8 cellular contexts compared by ENCODE assay signal in genomic region chr14:105419305-105420091, GRCh38. TPM values are rescaled to one million over a fixed set of nuclear protein-coding genes. Genes with fewer than 3 reads are reported as not detected.
DNase-seq lines count a peak whose midpoint lies in the region; ATAC-seq, FAIRE-seq and TF ChIP-seq lines count a peak whose summit lies in the region.

TSS of gene MTA1 (plus strand) at chr14:105419827. CDS start at chr14:105420036, 209 bp downstream.

- H3K4me1 ChIP-seq in GM12878 (ENCODE audit: control insufficient read depth, insufficient read depth, low read length): peaks cover 15% of the 10 kb centered on the region
- H3K4me1 ChIP-seq in iPS-15b (ENCODE audit: control insufficient read depth, insufficient read depth, low read length): peaks cover 7% of the 10 kb centered on the region
- peaks cover 34% of the 10 kb centered on the region for H3K4me1 ChIP-seq in skeletal muscle satellite cell (ENCODE audit: control insufficient read depth, insufficient read depth, low read length)

- RAD21 ChIA-PET in GM12878 (lab: Charles Lee; ENCODE audit: unreplicated experiment): no interaction called here

- TF ChIP-seq EP300 in GM12878 (IDR thresholded peaks at IDR 0.05; ENCODE audit: borderline replicate concordance in 1 of 2, control insufficient read depth in 1 of 2, low read depth in 2 of 2, low read length in 2 of 2): no peak

- peak; percentile 52 for TF ChIP-seq POLR2A in GM12878 (IDR thresholded peaks at IDR 0.05; ENCODE audit: low read depth, low read length)

- peak within 1 kb of the TSS; percentile 80 for H2AFZ ChIP-seq in GM12878 (ENCODE audit: control insufficient read depth, low read depth, low read length)

- peak within 1 kb of the TSS; percentile 85 for H3K4me2 ChIP-seq in GM12878 (ENCODE audit: control insufficient read depth, insufficient read depth)
- H3K4me2 ChIP-seq in skeletal muscle satellite cell (ENCODE audit: low read length): peak within 1 kb of the TSS; percentile 99

- CTCF ChIA-PET in GM12878 (lab: Yijun Ruan, JAX): no interaction called here

- no peak for FAIRE-seq in GM12878 (lab: Jason Lieb, UNC)

- 2% methylated on average over 35 of the region's 93 CpGs for WGBS in GM12878 (ENCODE audit: insufficient coverage, insufficient replicate concordance, low lambda C conversion rate, missing lambda C conversion rate)

- no peak for TF ChIP-seq CTCF in GM12878 (IDR thresholded peaks at IDR 0.05 in 2 of 3, conservative IDR thresholded peaks at IDR 0.05 in 1 of 3; ENCODE audit: control insufficient read depth in 2 of 3, extremely low read depth in 1 of 3, insufficient read depth in 1 of 3, low read depth in 3 of 3, low read length in 3 of 3)

- H3K79me2 ChIP-seq in GM12878 (ENCODE audit: control insufficient read depth, insufficient read depth, low read length): peaks cover 39% of the 10 kb centered on the region

- POLR2A ChIA-PET in GM12878 (lab: Charles Lee): no interaction called here

- H3K9me3 ChIP-seq in GM12878 (replicated peaks; ENCODE audit: control insufficient read depth, insufficient read depth, low read length) (no peaks in the 10 kb centered on the region), iPS-15b (ENCODE audit: control insufficient read depth, insufficient read depth, low read length) (no peaks in the 10 kb centered on the region), skeletal muscle satellite cell (replicated peaks; ENCODE audit: low read length) (no peaks in the 10 kb centered on the region)

- H3K27me3 ChIP-seq in GM12878 (replicated peaks in 1 of 2; ENCODE audit: control insufficient read depth in 2 of 2, insufficient read depth in 2 of 2, low read length in 1 of 2) (no peaks in the 10 kb centered on the region), iPS-15b (ENCODE audit: control insufficient read depth, insufficient read depth, low read length) (peaks cover 1% of the 10 kb centered on the region), skeletal muscle satellite cell (ENCODE audit: control insufficient read depth, insufficient read depth, low read length) (no peaks in the 10 kb centered on the region)

- SMC1A ChIA-PET in GM12878 (lab: Charles Lee; ENCODE audit: uncharacterized antibody, unreplicated experiment): no interaction called here

- DNase-seq in NCI-H1417 (lab: John Stamatoyannopoulos, UW) (peak; percentile 52 to 71 (median 69)), NCI-H1417 treated with DMSO at 0.1 percent for 48 hours (lab: John Stamatoyannopoulos, UW) (no peak), T follicular helper cell (ENCODE audit: low read depth) (peak; percentile 28), GM12878 (ENCODE audit: low read depth, low spot score) (no peak), GOT3 (lab: John Stamatoyannopoulos, UW) (no peak)

- H3K36me3 ChIP-seq in GM12878 (ENCODE audit: control insufficient read depth in 2 of 2, insufficient read depth in 2 of 2, low read length in 1 of 2) (peaks cover 1 to 6% of the 10 kb centered on the region in 2 experiments; a peak in 2 of 4 replicates), iPS-15b (ENCODE audit: control insufficient read depth, insufficient read depth, low read length) (peaks cover 11% of the 10 kb centered on the region), skeletal muscle satellite cell (ENCODE audit: insufficient read depth, low read length) (no peaks in the 10 kb centered on the region)

- intact Hi-C loops in GM12878 (cut with micrococcal nuclease; ENCODE audit: unreplicated experiment): no loop called here

- in situ Hi-C loops in GM12878 (cut with MboI): no loop called here

- ATAC-seq in HG03432 (IDR thresholded peaks at IDR 0.05; ENCODE audit: unreplicated experiment) (peak; percentile 57), GM12878 (peak; percentile 62)

- H3K27ac ChIP-seq in GM12878 (ENCODE audit: control insufficient read depth, insufficient read depth): peak within 1 kb of the TSS; percentile 71

- no TSS peak for BruUV-seq in GM12878 (replicated peaks; lab: Mats Ljungman, UMichigan)

- H3K9ac ChIP-seq in GM12878 (ENCODE audit: control insufficient read depth, insufficient read depth, low read length) (peak within 1 kb of the TSS; percentile 89), iPS-15b (ENCODE audit: low read depth, low read length) (peak within 1 kb of the TSS; percentile 85), skeletal muscle satellite cell (ENCODE audit: low read depth, low read length) (peak within 1 kb of the TSS; percentile 92)

- TF ChIP-seq RAD21 in GM12878 (IDR thresholded peaks at IDR 0.05; ENCODE audit: insufficient read depth, low read depth, low read length): no peak

- peak within 1 kb of the TSS; percentile 98 for H3K4me3 ChIP-seq in GM12878
- H3K4me3 ChIP-seq in iPS-15b (ENCODE audit: low read depth, low read length): peak within 1 kb of the TSS; percentile 71
- peak within 1 kb of the TSS; percentile 95 for H3K4me3 ChIP-seq in skeletal muscle satellite cell (ENCODE audit: low read length)

- no peaks in the 10 kb centered on the region for H4K20me1 ChIP-seq in GM12878 (ENCODE audit: control insufficient read depth, insufficient read depth)

TF ChIP-seq in GM12878, 131 proteins besides CTCF, POLR2A, EP300 and RAD21:
- TF ChIP-seq RB1 (IDR thresholded peaks at IDR 0.05; ENCODE audit: borderline replicate concordance) (peak; percentile 68; the same call in 1 of the 2 replicates), DPF2 (IDR thresholded peaks at IDR 0.05) (peak; percentile 43; the same call in 1 of the 2 replicates), MTA3 (IDR thresholded peaks at IDR 0.05; ENCODE audit: borderline replicate concordance, low read length) (no peak), NR2C2 (IDR thresholded peaks at IDR 0.05; ENCODE audit: borderline replicate concordance, control insufficient read depth, insufficient read length, low read depth) (peak; percentile 34), HDGF (IDR thresholded peaks at IDR 0.05) (0 out of 2 replicates have a peak, but pooled peaks have one; percentile 46), IKZF1 (conservative IDR thresholded peaks at IDR 0.05) (peak; percentile 25; the same call in 1 of the 2 replicates), ZNF217 (IDR thresholded peaks at IDR 0.05) (0 out of 2 replicates have a peak, but pooled peaks have one; percentile 26), POLR2AphosphoS2 (IDR thresholded peaks at IDR 0.05; ENCODE audit: low read depth, low read length) (no peak), KDM1A (IDR thresholded peaks at IDR 0.05; ENCODE audit: borderline replicate concordance) (no peak), NR2F1 (conservative IDR thresholded peaks at IDR 0.05) (peak; percentile 89), GATAD2B (conservative IDR thresholded peaks at IDR 0.05; ENCODE audit: low read depth) (peak; percentile 73), KLF5 (IDR thresholded peaks at IDR 0.05; ENCODE audit: partially characterized antibody) (no peak), NBN (IDR thresholded peaks at IDR 0.05) (peak; percentile 51; the same call in 1 of the 2 replicates), BHLHE40 (IDR thresholded peaks at IDR 0.05; ENCODE audit: borderline replicate concordance in 1 of 2, low read depth in 2 of 2, low read length in 1 of 2) (peak; percentile 62 to 96; a peak in 3 of 4 replicates), YY1 (IDR thresholded peaks at IDR 0.05; ENCODE audit: low read depth, low read length) (peak; percentile 85), EGR1 (IDR thresholded peaks at IDR 0.05; ENCODE audit: borderline replicate concordance in 1 of 2, low read depth in 2 of 2, low read length in 2 of 2) (peak in 1 of 2 experiments; percentile 50; a peak in 1 of 3 replicates), NR2C1 (IDR thresholded peaks at IDR 0.05) (peak; percentile 42)

RNA-seq across cellular contexts. Expression of gene MTA1, which starts in this region (rescaled TPM):
- 130 and 153 TPM in 2 replicates for total RNA-seq in GM12878 (2013; cell fraction: nucleolus; rRNA removed)
- 53.3 and 62.6 TPM in 2 replicates for total RNA-seq in GM12878 (2014; rRNA removed)
- total RNA-seq in GM12878 (2014; rRNA removed; fragmentation: Illumina TruSeq; extraction: Trizol): 28.1 and 30.8 TPM in 2 replicates
- 138 and 162 TPM in 2 replicates for total RNA-seq in GM12878 (2021)
- polyA plus RNA-seq in GM12878 (2011; ENCODE audit: low read depth): 20.4 TPM
- polyA plus RNA-seq in GM12878 (2011; rRNA removed): 26.0 and 52.3 TPM in 2 replicates
- 41.2 and 55.8 TPM in 2 replicates for polyA plus RNA-seq in GM12878 (2011; cell fraction: cytosol; rRNA removed)
- 459 and 605 TPM in 2 replicates for polyA plus RNA-seq in GM12878 (2011; cell fraction: nucleus; rRNA removed)
- polyA plus RNA-seq in GM12878 (2012): 68.8 and 74.0 TPM in 2 replicates
- polyA plus RNA-seq in GM12878 (2014; fragmentation: Illumina TruSeq; extraction: Trizol): 9.6 and 30.4 TPM in 2 replicates
- under 1 TPM; 0.14 to 0.69 TPM for polyA plus RNA-seq in GM12878 (2014; fragmentation: Nextera tagmentation; extraction: Ambion mirVana)
- polyA plus RNA-seq in GM12878 (2014; rRNA removed): 114 and 134 TPM in 2 replicates
- 10 to 100 TPM in 1 of 2 experiments, 1 to 10 TPM in 1; 7.7 to 10.3 TPM for polyA plus RNA-seq in GM12878 (2016; fragmentation: Nextera tagmentation; extraction: Ambion mirVana)
- polyA minus RNA-seq in GM12878 (2011; rRNA and poly(A)+ RNA removed): 22.1 and 40.2 TPM in 2 replicates
- 42.9 and 49.3 TPM in 2 replicates for polyA minus RNA-seq in GM12878 (2011; cell fraction: cytosol; rRNA and poly(A)+ RNA removed)
- 62.5 and 113 TPM in 2 replicates for polyA minus RNA-seq in GM12878 (2011; cell fraction: nucleus; rRNA and poly(A)+ RNA removed)
- 41.7 and 55.8 TPM in 2 replicates for total RNA-seq in skeletal muscle satellite cell (2012; rRNA removed)

Comparison
In these comparisons a context has a peak if more than half of its experiments do, and no peak if none do; other contexts are left out.
1. DNase-seq: peak in NCI-H1417 (3 of 3) and T follicular helper cell (single experiment); none in NCI-H1417 treated with DMSO at 0.1 percent for 48 hours (single experiment), GM12878 (single experiment) and GOT3 (single experiment).
2. Peak in every context shown above with its lines, with median percentiles within 50 percentile points of each other: H3K4me3 ChIP-seq and H3K9ac ChIP-seq.